Comparison of ENCODE assay signal across 1 cellular context in genomic region chr6:133764011-133764812, GRCh38.
TF ChIP-seq lines count a peak whose summit lies in the region.

No MANE protein-coding gene starts in this region.

TF ChIP-seq in GM23338, 12 proteins besides CTCF, POLR2A, EP300 and RAD21 (continued from another document):
- TF ChIP-seq ZNF462 (CRISPR knock-in tag; IDR thresholded peaks at IDR 0.05) (no peak), CREB1 (CRISPR knock-in tag; IDR thresholded peaks at IDR 0.05; ENCODE audit: low read depth) (no peak), STAT1 (IDR thresholded peaks at IDR 0.05; ENCODE audit: unreplicated experiment) (no peak), POLR2AphosphoS5 (IDR thresholded peaks at IDR 0.05; ENCODE audit: low read depth) (no peak), ETS1 (IDR thresholded peaks at IDR 0.05) (no peak)
